ENCODE assay signal across 27 cellular contexts in genomic region chr12:124096869-124097434, GRCh38.
"Had no signal": no experiment of that assay in that cellular context is flagged by ENCODE, and none has a peak within 500 bp of the region (broad histone marks: within the 10 kb centered on the region; RNA-seq: fewer than 3 reads in every experiment).

No MANE protein-coding gene starts in this region.

- H3K9me3 Mint-ChIP-seq: activated CD4-positive, alpha-beta memory T cell treated with anti-CD3 and anti-CD28 coated beads for 36 hours; activated CD4-positive, alpha-beta T cell treated with anti-CD3 and anti-CD28 coated beads, Interleukin-2, amount 10 ng/mL, durations not matched to agents 24 days and 14 days; activated naive CD4-positive, alpha-beta T cell treated with anti-CD3 and anti-CD28 coated beads for 36 hours; activated T-helper 1 cell treated with anti-CD3 and anti-CD28 coated beads, Interleukin-12 subunit alpha, Interleukin-12 subunit beta, Interleukin-2, Interleukin-4 antibody, amounts not matched to agents 30 ng/mL and 10 ng/mL and 1 ng/mL, durations not matched to agents 14 hours and 24 hours and 36 hours; dendritic cell treated with granulocyte-macrophage colony-stimulating factor and Interleukin-4, amounts not matched to agents 40 ng/mL and 50 ng/mL, for 4 days; T-helper 1 cell treated with Interleukin-12 subunit alpha and Interleukin-12 subunit beta and Interleukin-4 antibody, amounts not matched to agents 30 μg/mL and 1 μg/mL, for 36 hours had no signal

- H3K27me3 ChIP-seq: esophagus muscularis mucosa, right atrium auricular region, upper lobe of left lung had no signal

- H3K4me1 ChIP-seq: foreskin keratinocyte, parathyroid adenoma, right atrium auricular region, upper lobe of left lung had no signal

- H3K27ac ChIP-seq: brain microvascular endothelial cell, foreskin keratinocyte, left ventricle myocardium inferior, parathyroid adenoma, right atrium auricular region, upper lobe of left lung, WERI-Rb-1 had no signal

- H3K4me3 ChIP-seq: left ventricle myocardium inferior, lung, mucosa of descending colon, right atrium auricular region, upper lobe of left lung had no signal

- H3K4me1 Mint-ChIP-seq: activated CD4-positive, alpha-beta T cell treated with anti-CD3 and anti-CD28 coated beads, Interleukin-2, amount 10 ng/mL, durations not matched to agents 24 days and 14 days; activated naive CD8-positive, alpha-beta T cell treated with anti-CD3 and anti-CD28 coated beads for 36 hours had no signal

- ATAC-seq: foreskin keratinocyte, mucosa of descending colon had no signal

- H3K36me3 ChIP-seq: brain microvascular endothelial cell, esophagus muscularis mucosa, left ventricle myocardium inferior, right atrium auricular region, upper lobe of left lung, WERI-Rb-1 had no signal

- DNase-seq: activated CD4-positive, alpha-beta memory T cell treated with anti-CD3 and anti-CD28 coated beads for 36 hours; activated CD4-positive, alpha-beta T cell treated with anti-CD3 and anti-CD28 coated beads, Interleukin-2, amount 10 ng/mL, durations not matched to agents 24 days and 14 days; activated CD4-positive, CD25-positive, alpha-beta regulatory T cell treated with anti-CD3 and anti-CD28 coated beads, Interleukin-2, amount 50 U/mL, for 72 hours; activated CD8-positive, alpha-beta memory T cell treated with anti-CD3 and anti-CD28 coated beads, Interleukin-2, amount 50 U/mL, for 4 hours; activated naive CD4-positive, alpha-beta T cell treated with anti-CD3 and anti-CD28 coated beads for 36 hours; activated naive CD8-positive, alpha-beta T cell treated with anti-CD3 and anti-CD28 coated beads for 36 hours; activated T-cell treated with anti-CD3 and anti-CD28 coated beads, Interleukin-2, amount 50 U/mL, for 1 hour; brain microvascular endothelial cell; central memory CD4-positive, alpha-beta T cell; endodermal cell; foreskin keratinocyte; islet precursor cell; left ventricle myocardium inferior; mucosa of descending colon; occipital lobe; stimulated activated CD4-positive, alpha-beta T cell treated with anti-CD3 and anti-CD28 coated beads, Interleukin-2, amount 100 ng/mL, for 48 hours; stimulated activated naive CD4-positive, alpha-beta T cell treated with Interleukin-2 at 50 U/mL for 16 hours; T1000; WERI-Rb-1 had no signal

- H3K4me3 Mint-ChIP-seq: activated CD4-positive, alpha-beta memory T cell treated with anti-CD3 and anti-CD28 coated beads for 36 hours; activated CD4-positive, alpha-beta T cell treated with anti-CD3 and anti-CD28 coated beads, Interleukin-2, amount 10 ng/mL, durations not matched to agents 24 days and 14 days; activated naive CD4-positive, alpha-beta T cell treated with anti-CD3 and anti-CD28 coated beads for 36 hours; activated naive CD8-positive, alpha-beta T cell treated with anti-CD3 and anti-CD28 coated beads for 36 hours; activated T-helper 1 cell treated with anti-CD3 and anti-CD28 coated beads, Interleukin-12 subunit alpha, Interleukin-12 subunit beta, Interleukin-2, Interleukin-4 antibody, amounts not matched to agents 30 ng/mL and 10 ng/mL and 1 ng/mL, durations not matched to agents 14 hours and 24 hours and 36 hours; dendritic cell treated with granulocyte-macrophage colony-stimulating factor and Interleukin-4, amounts not matched to agents 40 ng/mL and 50 ng/mL, for 4 days; endodermal cell; T-helper 1 cell treated with Interleukin-12 subunit alpha and Interleukin-12 subunit beta and Interleukin-4 antibody, amounts not matched to agents 30 μg/mL and 1 μg/mL, for 36 hours had no signal

- H3K9me3 ChIP-seq: esophagus muscularis mucosa, left ventricle myocardium inferior, mucosa of descending colon, right atrium auricular region, upper lobe of left lung had no signal

- H3K27me3 Mint-ChIP-seq: activated CD4-positive, alpha-beta T cell treated with anti-CD3 and anti-CD28 coated beads, Interleukin-2, amount 10 ng/mL, durations not matched to agents 24 days and 14 days had no signal

- H3K27ac Mint-ChIP-seq: activated CD4-positive, alpha-beta memory T cell treated with anti-CD3 and anti-CD28 coated beads for 36 hours; activated CD4-positive, alpha-beta T cell treated with anti-CD3 and anti-CD28 coated beads, Interleukin-2, amount 10 ng/mL, durations not matched to agents 24 days and 14 days; activated naive CD4-positive, alpha-beta T cell treated with anti-CD3 and anti-CD28 coated beads for 36 hours; activated naive CD8-positive, alpha-beta T cell treated with anti-CD3 and anti-CD28 coated beads for 36 hours; activated T-helper 1 cell treated with anti-CD3 and anti-CD28 coated beads, Interleukin-12 subunit alpha, Interleukin-12 subunit beta, Interleukin-2, Interleukin-4 antibody, amounts not matched to agents 30 ng/mL and 10 ng/mL and 1 ng/mL, durations not matched to agents 14 hours and 24 hours and 36 hours; dendritic cell treated with granulocyte-macrophage colony-stimulating factor and Interleukin-4, amounts not matched to agents 40 ng/mL and 50 ng/mL, for 4 days; endodermal cell; T-helper 1 cell treated with Interleukin-12 subunit alpha and Interleukin-12 subunit beta and Interleukin-4 antibody, amounts not matched to agents 30 μg/mL and 1 μg/mL, for 36 hours had no signal

- H3K36me3 Mint-ChIP-seq: activated CD4-positive, alpha-beta memory T cell treated with anti-CD3 and anti-CD28 coated beads for 36 hours; activated naive CD8-positive, alpha-beta T cell treated with anti-CD3 and anti-CD28 coated beads for 36 hours had no signal
